In genomic region chr12:20390846-20391245, GRCh38 we compare ENCODE assay signal across 16 cellular contexts. TPM values are rescaled to one million over a fixed set of nuclear protein-coding genes. Genes with fewer than 3 reads are reported as not detected.
"Had no signal": no experiment of that assay in that cellular context is flagged by ENCODE, and none has a peak within 500 bp of the region (broad histone marks: within the 10 kb centered on the region; RNA-seq: fewer than 3 reads in every experiment).

No MANE protein-coding gene starts in this region.

- H3K4me1 ChIP-seq: left lung had no signal

- H3K4me3 ChIP-seq: cardiac muscle cell, left lung had no signal

- H3K9me3 ChIP-seq: left lung had no signal

- ATAC-seq: activated naive CD8-positive, alpha-beta T cell treated with anti-CD3 and anti-CD28 coated beads, Interleukin-2, amount 50 U/mL, for 24 hours; activated T-helper 17 cell treated with anti-CD3 and anti-CD28 coated beads, Interleukin-2, amount 50 U/mL, for 72 hours; left lung; SK-N-SH treated with all-trans-retinoic acid at 6 μM for 48 hours had no signal

- FAIRE-seq: endothelial cell of umbilical vein, frontal cortex had no signal

- H3K36me3 ChIP-seq: cardiac muscle cell, left lung had no signal

- DNase-seq: activated CD4-positive, alpha-beta T cell treated with anti-CD3 and anti-CD28 coated beads, Interleukin-2, amount 50 U/mL, for 48 hours; activated naive CD4-positive, alpha-beta T cell treated with Interleukin-2 at 50 U/mL for 16 hours; activated naive CD8-positive, alpha-beta T cell treated with anti-CD3 and anti-CD28 coated beads, Interleukin-2, amount 50 U/mL, for 24 hours; cortex of kidney; effector CD4-positive, alpha-beta T cell; head of caudate nucleus; left lung; nucleus accumbens; right cardiac atrium had no signal

- H3K27me3 ChIP-seq: cardiac muscle cell, left lung had no signal

- H3K27ac ChIP-seq: cardiac muscle cell, left lung, VCaP had no signal

RNA-seq across cellular contexts. Expression of gene PDE3A, which starts 22.5 kb away (rescaled TPM):
- total RNA-seq: activated T-helper 17 cell treated with anti-CD3 and anti-CD28 coated beads, Interleukin-2, amount 50 U/mL, for 72 hours; T-helper 1 cell treated with Interleukin-12 subunit alpha and Interleukin-12 subunit beta and Interleukin-4 antibody, amounts not matched to agents 30 ng/mL and 1 ng/mL, for 36 hours had no signal
